In genomic region chr21:27759091-27759659, GRCh38 we compare ENCODE assay signal across 12 cellular contexts.
DNase-seq lines count a peak whose midpoint lies in the region; TF ChIP-seq lines count a peak whose summit lies in the region.
"Had no signal": no experiment of that assay in that cellular context is flagged by ENCODE, and none has a peak within 500 bp of the region (broad histone marks: within the 10 kb centered on the region; RNA-seq: fewer than 3 reads in every experiment).

No MANE protein-coding gene starts in this region.

- H3K9me3 ChIP-seq in smooth muscle cell (replicated peaks; ENCODE audit: low read depth), result no peaks in the 10 kb centered on the region

- H3K9ac ChIP-seq in smooth muscle cell (ENCODE audit: low read depth), result no peak overlapping the region

- 84% methylated on average over 11 of the region's 11 CpGs for WGBS in smooth muscle cell (ENCODE audit: low lambda C conversion rate)

- DNase-seq in DMS 273 (lab: John Stamatoyannopoulos, UW; ENCODE audit: unreplicated experiment) (peak; percentile 9), DMS 273 treated with DMSO at 0.1 percent for 48 hours (lab: John Stamatoyannopoulos, UW) (no peak), UCSD-AML1 (lab: John Stamatoyannopoulos, UW; ENCODE audit: unreplicated experiment) (peak; percentile 15), hepatic stellate cell (ENCODE audit: low spot score) (peak; percentile 4), smooth muscle cell (lab: John Stamatoyannopoulos, UW; ENCODE audit: unreplicated experiment) (no peak), NCI-H345 (lab: John Stamatoyannopoulos, UW) (no peak), NCI-H1105 treated with DMSO at 0.1 percent for 48 hours (lab: John Stamatoyannopoulos, UW) (no peak)
- DNase-seq in activated T-helper 2 cell treated with anti-CD3 and anti-CD28 coated beads, Interferon-gamma antibody, Interleukin-2, Interleukin-4, amounts not matched to agents 10 μg/mL and 5 μg/mL and 100 μg/mL, durations not matched to agents 14 hours and 24 hours and 36 hours (ENCODE audit: low spot score), result no peak
- DNase-seq: activated naive CD8-positive, alpha-beta T cell treated with anti-CD3 and anti-CD28 coated beads, Interleukin-2, amount 10 ng/mL, durations not matched to agents 7 days and 5 days; MM.1S; T-helper 1 cell had no signal

- no peaks in the 10 kb centered on the region for H3K4me1 ChIP-seq in smooth muscle cell (ENCODE audit: low read depth)

- no peaks in the 10 kb centered on the region for H3K36me3 Mint-ChIP-seq in activated T-helper 2 cell treated with anti-CD3 and anti-CD28 coated beads, Interferon-gamma antibody, Interleukin-2, Interleukin-4, amounts not matched to agents 10 μg/mL and 5 μg/mL and 100 μg/mL, durations not matched to agents 14 hours and 24 hours and 36 hours (ENCODE audit: low read depth)
- H3K36me3 Mint-ChIP-seq: activated naive CD8-positive, alpha-beta T cell treated with anti-CD3 and anti-CD28 coated beads, Interleukin-2, amount 10 ng/mL, durations not matched to agents 7 days and 5 days had no signal

- no peak overlapping the region for H3K4me3 Mint-ChIP-seq in activated T-helper 2 cell treated with anti-CD3 and anti-CD28 coated beads, Interferon-gamma antibody, Interleukin-2, Interleukin-4, amounts not matched to agents 10 μg/mL and 5 μg/mL and 100 μg/mL, durations not matched to agents 14 hours and 24 hours and 36 hours (ENCODE audit: low read depth)
- H3K4me3 Mint-ChIP-seq: activated naive CD8-positive, alpha-beta T cell treated with anti-CD3 and anti-CD28 coated beads, Interleukin-2, amount 10 ng/mL, durations not matched to agents 7 days and 5 days had no signal

- H3K4me3 ChIP-seq in smooth muscle cell, result no peak overlapping the region

- H3K9me3 Mint-ChIP-seq in activated T-helper 2 cell treated with anti-CD3 and anti-CD28 coated beads, Interferon-gamma antibody, Interleukin-2, Interleukin-4, amounts not matched to agents 10 μg/mL and 5 μg/mL and 100 μg/mL, durations not matched to agents 14 hours and 24 hours and 36 hours, result peaks cover 6% of the 10 kb centered on the region
- H3K9me3 Mint-ChIP-seq: activated naive CD8-positive, alpha-beta T cell treated with anti-CD3 and anti-CD28 coated beads, Interleukin-2, amount 10 ng/mL, durations not matched to agents 7 days and 5 days had no signal

- no peaks in the 10 kb centered on the region for H3K27me3 Mint-ChIP-seq in activated T-helper 2 cell treated with anti-CD3 and anti-CD28 coated beads, Interferon-gamma antibody, Interleukin-2, Interleukin-4, amounts not matched to agents 10 μg/mL and 5 μg/mL and 100 μg/mL, durations not matched to agents 14 hours and 24 hours and 36 hours (ENCODE audit: low read depth)
- H3K27me3 Mint-ChIP-seq: activated naive CD8-positive, alpha-beta T cell treated with anti-CD3 and anti-CD28 coated beads, Interleukin-2, amount 10 ng/mL, durations not matched to agents 7 days and 5 days had no signal

- TF ChIP-seq CTCF in smooth muscle cell (IDR thresholded peaks at IDR 0.05; ENCODE audit: borderline replicate concordance, insufficient read depth, poor library complexity, severe bottlenecking), result peak; percentile 13

- H4K20me1 ChIP-seq in smooth muscle cell (ENCODE audit: low read depth), result no peaks in the 10 kb centered on the region

- intact Hi-C loops in activated T-helper 2 cell treated with anti-CD3 and anti-CD28 coated beads, Interferon-gamma antibody, Interleukin-2, Interleukin-4, amounts not matched to agents 10 μg/mL and 5 μg/mL and 100 μg/mL, durations not matched to agents 14 hours and 24 hours and 36 hours (cut with micrococcal nuclease), result no loop called here

- H2AFZ ChIP-seq in smooth muscle cell (ENCODE audit: low read depth), result no peak overlapping the region

- no peaks in the 10 kb centered on the region for H3K4me1 Mint-ChIP-seq in activated T-helper 2 cell treated with anti-CD3 and anti-CD28 coated beads, Interferon-gamma antibody, Interleukin-2, Interleukin-4, amounts not matched to agents 10 μg/mL and 5 μg/mL and 100 μg/mL, durations not matched to agents 14 hours and 24 hours and 36 hours (ENCODE audit: low read depth)
- H3K4me1 Mint-ChIP-seq: activated naive CD8-positive, alpha-beta T cell treated with anti-CD3 and anti-CD28 coated beads, Interleukin-2, amount 10 ng/mL, durations not matched to agents 7 days and 5 days had no signal

- no peak overlapping the region for H3K27ac Mint-ChIP-seq in activated T-helper 2 cell treated with anti-CD3 and anti-CD28 coated beads, Interferon-gamma antibody, Interleukin-2, Interleukin-4, amounts not matched to agents 10 μg/mL and 5 μg/mL and 100 μg/mL, durations not matched to agents 14 hours and 24 hours and 36 hours
- H3K27ac Mint-ChIP-seq: activated naive CD8-positive, alpha-beta T cell treated with anti-CD3 and anti-CD28 coated beads, Interleukin-2, amount 10 ng/mL, durations not matched to agents 7 days and 5 days had no signal

- no peaks in the 10 kb centered on the region for H3K36me3 ChIP-seq in smooth muscle cell (ENCODE audit: low read depth)

- no peak overlapping the region for H3K4me2 ChIP-seq in smooth muscle cell

- no peak overlapping the region for H3K27ac ChIP-seq in smooth muscle cell (ENCODE audit: low read depth)
- H3K27ac ChIP-seq: 22Rv1 had no signal

- H3F3A ChIP-seq in smooth muscle cell (ENCODE audit: low read depth), result no peaks in the 10 kb centered on the region

- no peaks in the 10 kb centered on the region for H3K79me2 ChIP-seq in smooth muscle cell (ENCODE audit: low read depth)

- no peaks in the 10 kb centered on the region for H3K27me3 ChIP-seq in smooth muscle cell (ENCODE audit: low read depth)

Comparison
In these comparisons a context has a peak if more than half of its experiments do, and no peak if none do; other contexts are left out.
1. DNase-seq: peak in DMS 273 (single experiment), UCSD-AML1 (single experiment) and hepatic stellate cell (single experiment); none in DMS 273 treated with DMSO at 0.1 percent for 48 hours (single experiment), smooth muscle cell (single experiment), NCI-H345 (single experiment), NCI-H1105 treated with DMSO at 0.1 percent for 48 hours (single experiment) and activated T-helper 2 cell treated with anti-CD3 and anti-CD28 coated beads, Interferon-gamma antibody, Interleukin-2, Interleukin-4, amounts not matched to agents 10 μg/mL and 5 μg/mL and 100 μg/mL, durations not matched to agents 14 hours and 24 hours and 36 hours (single experiment).